15 cellular contexts compared by ENCODE assay signal in the genomic region with DNA sequence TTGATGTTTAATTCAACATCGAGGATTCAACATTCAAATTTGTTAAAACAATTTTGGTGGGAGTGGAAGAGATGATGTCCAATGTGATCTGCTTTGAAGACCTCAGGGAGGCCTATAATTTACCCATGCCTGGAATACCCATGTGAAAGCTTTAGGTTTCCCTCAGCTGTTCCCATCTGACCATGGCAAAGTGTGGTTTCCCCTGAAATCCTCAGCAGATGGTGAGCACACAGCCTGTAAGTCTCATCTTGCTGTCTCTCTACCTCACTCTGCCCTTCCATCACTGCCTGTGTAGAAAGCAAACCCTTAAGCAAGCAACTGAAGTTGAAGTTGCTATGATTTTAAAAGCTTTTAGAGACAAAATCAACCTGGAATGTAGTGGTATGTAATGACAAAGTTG.
DNase-seq lines count a peak whose midpoint lies in the region; ATAC-seq, FAIRE-seq and TF ChIP-seq lines count a peak whose summit lies in the region.
"Had no signal": no experiment of that assay in that cellular context is flagged by ENCODE, and none has a peak within 500 bp of the region (broad histone marks: within the 10 kb centered on the region; RNA-seq: fewer than 3 reads in every experiment).

No MANE protein-coding gene starts in this region.

- FAIRE-seq in K562 (lab: Jason Lieb, UNC), result peak; percentile 19
- FAIRE-seq: A204.1, GM12892, H1 had no signal

- no peaks in the 10 kb centered on the region for H3K9me2 ChIP-seq in GM23248 (ENCODE audit: insufficient read depth)

- TF ChIP-seq RAD21 in K562 (CRISPR knock-in tag; conservative IDR thresholded peaks at IDR 0.05 in 1 of 2, IDR thresholded peaks at IDR 0.05 in 1 of 2), result no peak

- H3K79me2 ChIP-seq in GM23248 (ENCODE audit: insufficient read depth) (no peaks in the 10 kb centered on the region), K562 (ENCODE audit: control insufficient read depth, insufficient read depth, low read length) (no peaks in the 10 kb centered on the region)

- intact Hi-C loops in K562 (cut with micrococcal nuclease), result no loop called here

- H2AFZ ChIP-seq in GM23248, result no peak overlapping the region
- no peak overlapping the region for H2AFZ ChIP-seq in K562 (ENCODE audit: low read depth, low read length)

- H3K4me2 ChIP-seq in GM23248 (ENCODE audit: unreplicated experiment) (no peak overlapping the region), K562 (ENCODE audit: insufficient read depth, low read length) (no peak overlapping the region)

- CTCF ChIA-PET in K562 (lab: Yijun Ruan, JAX; ENCODE audit: low intra/inter-chr PET ratio), result no interaction called here

- H3K9me1 ChIP-seq in K562 (ENCODE audit: control insufficient read depth, insufficient read depth, low read length), result peaks cover 4% of the 10 kb centered on the region

- H3F3A ChIP-seq in GM23248 (ENCODE audit: insufficient read depth), result no peaks in the 10 kb centered on the region

- TF ChIP-seq CTCF in K562 (IDR thresholded peaks at IDR 0.05 in 2 of 3, conservative IDR thresholded peaks at IDR 0.05 in 1 of 3; ENCODE audit: insufficient read depth in 2 of 3, low read depth in 1 of 3, low read length in 3 of 3), result no peak

- H3K9me3 ChIP-seq in GM23248 (ENCODE audit: low read depth) (no peaks in the 10 kb centered on the region), K562 (replicated peaks; ENCODE audit: control insufficient read depth, insufficient read depth, low read depth, low read length) (no peaks in the 10 kb centered on the region)
- H3K9me3 ChIP-seq: HAP-1 had no signal

- POLR2A ChIA-PET in K562 (lab: Yijun Ruan, JAX), result interaction anchor here (0.7 to 2.5 kb wide), 7 partner anchors 9 to 90 kb away, joined by 3 to 10 read pairs (median 4); partner anchors contain the start of gene ATF3

- no peak for TF ChIP-seq EP300 in K562 (IDR thresholded peaks at IDR 0.05; ENCODE audit: low read length)

- peaks cover 11% of the 10 kb centered on the region; the same call in 1 of the 2 replicates for H3K4me1 ChIP-seq in GM23248 (ENCODE audit: insufficient read depth)
- no peaks in the 10 kb centered on the region for H3K4me1 ChIP-seq in K562 (replicated peaks in 1 of 2; ENCODE audit: control insufficient read depth in 2 of 2, insufficient read depth in 2 of 2, low read length in 2 of 2)
- H3K4me1 ChIP-seq: HAP-1 had no signal

- ATAC-seq in K562, result no peak
- ATAC-seq in GM19395 (IDR thresholded peaks at IDR 0.05; ENCODE audit: unreplicated experiment), result no peak
- ATAC-seq in HG02678 (IDR thresholded peaks at IDR 0.05; ENCODE audit: unreplicated experiment), result no peak

- in situ Hi-C loops in GM23248 (cut with MboI) (no loop called here), K562 (cut with MboI) (no loop called here)

- H4K20me1 ChIP-seq in GM23248 (ENCODE audit: insufficient read depth), result no peaks in the 10 kb centered on the region
- H4K20me1 ChIP-seq in K562 (replicated peaks; ENCODE audit: control insufficient read depth, insufficient read depth, low read length), result no peaks in the 10 kb centered on the region

- H3K27ac ChIP-seq in GM23248 (no peak overlapping the region), K562 (ENCODE audit: extremely low read depth, low read depth, low read length) (no peak overlapping the region)

- H3K9ac ChIP-seq in GM23248 (no peak overlapping the region), K562 (ENCODE audit: insufficient read depth in 1 of 2, low read depth in 2 of 2, low read length in 2 of 2) (no peak overlapping the region)

- no peak for TF ChIP-seq POLR2A in K562 (conservative IDR thresholded peaks at IDR 0.05)

- BruUV-seq in K562 (replicated peaks; lab: Mats Ljungman, UMichigan), result no TSS peak

- peak; percentile 10 for DNase-seq in GM23248
- peak; percentile 47 for DNase-seq in NCI-H524 treated with DMSO at 0.1 percent for 48 hours (lab: John Stamatoyannopoulos, UW)
- DNase-seq in K562 (ENCODE audit: extremely low read depth in 1 of 4, low spot score in 3 of 4), result no peak
- peak; percentile 91 for DNase-seq in myocyte (ENCODE audit: low read depth)
- DNase-seq in central memory CD4-positive, alpha-beta T cell, result no peak
- DNase-seq: Calu3; CD4-positive, alpha-beta T cell; DND-41; GDM1 had no signal

- WGBS in GM23248 (ENCODE audit: low coverage in 1 of 2, low lambda C conversion rate in 2 of 2, missing lambda C conversion rate in 2 of 2), 2 experiments, result 11 to 20% methylated on average over 1 of the region's 1 CpG
- WGBS in K562 (ENCODE audit: insufficient coverage, low coverage, missing lambda C conversion rate), result 0% methylated on average over 1 of the region's 1 CpG

- H3K36me3 ChIP-seq in GM23248 (ENCODE audit: low read depth) (no peaks in the 10 kb centered on the region), K562 (ENCODE audit: control insufficient read depth, insufficient read depth, low read length) (no peaks in the 10 kb centered on the region)
- H3K36me3 ChIP-seq: HAP-1 had no signal

- H3K27me3 ChIP-seq in GM23248 (replicated peaks; ENCODE audit: insufficient read depth) (peaks cover 37% of the 10 kb centered on the region), K562 (ENCODE audit: control insufficient read depth in 2 of 2, insufficient read depth in 2 of 2, low read length in 2 of 2) (peaks cover 25 to 42% of the 10 kb centered on the region in 2 experiments)

- H3K4me3 ChIP-seq in GM23248, result no peak overlapping the region
- H3K4me3 ChIP-seq in K562, result no peak overlapping the region
- H3K4me3 ChIP-seq: HAP-1 had no signal

TF ChIP-seq in K562, 482 proteins besides CTCF, POLR2A, EP300 and RAD21:
- TF ChIP-seq CEBPB (tag; IDR thresholded peaks at IDR 0.05), result no peak
- TF ChIP-seq HNRNPH1 (optimal IDR thresholded peaks at IDR 0.05; ENCODE audit: low read depth, low read length), result no peak
- no peak for TF ChIP-seq PURB (CRISPR knock-in tag; IDR thresholded peaks at IDR 0.05; ENCODE audit: low read depth)
- TF ChIP-seq SLC30A9 (CRISPR knock-in tag; IDR thresholded peaks at IDR 0.05), result no peak
- TF ChIP-seq NFYB (IDR thresholded peaks at IDR 0.05; ENCODE audit: extremely low read depth, insufficient read length), result no peak
- TF ChIP-seq BDP1 (IDR thresholded peaks at IDR 0.05; ENCODE audit: insufficient read depth, insufficient read length), result no peak
- TF ChIP-seq ETV5 (CRISPR knock-in tag; IDR thresholded peaks at IDR 0.05; ENCODE audit: low read depth), result no peak
- no peak for TF ChIP-seq HNRNPLL (IDR thresholded peaks at IDR 0.05; ENCODE audit: low read depth, low read length, poor library complexity, severe bottlenecking)
- no peak for TF ChIP-seq YY1 (IDR thresholded peaks at IDR 0.05; ENCODE audit: borderline replicate concordance in 1 of 3, control insufficient read depth in 1 of 3, extremely low read depth in 1 of 3, insufficient read depth in 3 of 3, insufficient read length in 1 of 3, insufficient replicate concordance in 2 of 3, low read depth in 1 of 3, low read length in 2 of 3)
- no peak for TF ChIP-seq RNF219 (CRISPR knock-in tag; IDR thresholded peaks at IDR 0.05)
- TF ChIP-seq, protein P1, sequence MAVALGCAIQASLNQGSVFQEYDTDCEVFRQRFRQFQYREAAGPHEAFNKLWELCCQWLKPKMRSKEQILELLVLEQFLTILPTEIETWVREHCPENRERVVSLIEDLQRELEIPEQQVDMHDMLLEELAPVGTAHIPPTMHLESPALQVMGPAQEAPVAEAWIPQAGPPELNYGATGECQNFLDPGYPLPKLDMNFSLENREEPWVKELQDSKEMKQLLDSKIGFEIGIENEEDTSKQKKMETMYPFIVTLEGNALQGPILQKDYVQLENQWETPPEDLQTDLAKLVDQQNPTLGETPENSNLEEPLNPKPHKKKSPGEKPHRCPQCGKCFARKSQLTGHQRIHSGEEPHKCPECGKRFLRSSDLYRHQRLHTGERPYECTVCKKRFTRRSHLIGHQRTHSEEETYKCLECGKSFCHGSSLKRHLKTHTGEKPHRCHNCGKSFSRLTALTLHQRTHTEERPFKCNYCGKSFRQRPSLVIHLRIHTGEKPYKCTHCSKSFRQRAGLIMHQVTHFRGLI (CRISPR knock-in tag; IDR thresholded peaks at IDR 0.05), result no peak
- TF ChIP-seq, protein P2, sequence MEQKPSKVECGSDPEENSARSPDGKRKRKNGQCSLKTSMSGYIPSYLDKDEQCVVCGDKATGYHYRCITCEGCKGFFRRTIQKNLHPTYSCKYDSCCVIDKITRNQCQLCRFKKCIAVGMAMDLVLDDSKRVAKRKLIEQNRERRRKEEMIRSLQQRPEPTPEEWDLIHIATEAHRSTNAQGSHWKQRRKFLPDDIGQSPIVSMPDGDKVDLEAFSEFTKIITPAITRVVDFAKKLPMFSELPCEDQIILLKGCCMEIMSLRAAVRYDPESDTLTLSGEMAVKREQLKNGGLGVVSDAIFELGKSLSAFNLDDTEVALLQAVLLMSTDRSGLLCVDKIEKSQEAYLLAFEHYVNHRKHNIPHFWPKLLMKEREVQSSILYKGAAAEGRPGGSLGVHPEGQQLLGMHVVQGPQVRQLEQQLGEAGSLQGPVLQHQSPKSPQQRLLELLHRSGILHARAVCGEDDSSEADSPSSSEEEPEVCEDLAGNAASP (IDR thresholded peaks at IDR 0.05), result no peak
- TF ChIP-seq YBX1 (IDR thresholded peaks at IDR 0.05), result no peak
- no peak for TF ChIP-seq CC2D1A (IDR thresholded peaks at IDR 0.05)
- no peak for TF ChIP-seq FOSL1 (tag; conservative IDR thresholded peaks at IDR 0.05)

Comparison
In these comparisons a context has a peak if more than half of its experiments do, and no peak if none do; other contexts are left out.
1. DNase-seq: peak in GM23248 (single experiment), NCI-H524 treated with DMSO at 0.1 percent for 48 hours (single experiment) and myocyte (single experiment); none in K562 (0 of 4) and central memory CD4-positive, alpha-beta T cell (single experiment).